14 cellular contexts compared by ENCODE assay signal in genomic region chr16:73240928-73241327, GRCh38.
"Had no signal": no experiment of that assay in that cellular context is flagged by ENCODE, and none has a peak within 500 bp of the region (broad histone marks: within the 10 kb centered on the region; RNA-seq: fewer than 3 reads in every experiment).

No MANE protein-coding gene starts in this region.

- DNase-seq: islet precursor cell; left ventricle myocardium inferior; mesendoderm; naive B cell; ovary; right lobe of liver; stimulated activated CD4-positive, alpha-beta T cell treated with anti-CD3 and anti-CD28 coated beads, Interleukin-1b, Interleukin-23, amount 100 ng/mL, for 48 hours; stimulated activated CD4-positive, alpha-beta T cell treated with anti-CD3 and anti-CD28 coated beads, Interleukin-2, amount 100 ng/mL, for 48 hours; stimulated activated CD4-positive, alpha-beta T cell treated with anti-CD3 and anti-CD28 coated beads, Interleukin-4, amount 100 ng/mL, for 4 hours; stimulated activated CD8-positive, alpha-beta memory T cell treated with anti-CD3 and anti-CD28 coated beads, Interleukin-4, amount 100 ng/mL, for 48 hours; stimulated activated naive CD4-positive, alpha-beta T cell treated with Interleukin-2 at 50 U/mL for 16 hours; stimulated activated naive CD8-positive, alpha-beta T cell treated with anti-CD3 and anti-CD28 coated beads, Interleukin-15, amount 100 ng/mL, for 72 hours; substantia nigra; uterus had no signal
